In genomic region chr17:7824021-7824924, GRCh38 we compare ENCODE assay signal across 15 cellular contexts. TPM values are rescaled to one million over a fixed set of nuclear protein-coding genes. Genes with fewer than 3 reads are reported as not detected.
DNase-seq lines count a peak whose midpoint lies in the region; ATAC-seq, FAIRE-seq and TF ChIP-seq lines count a peak whose summit lies in the region.
"Had no signal": no experiment of that assay in that cellular context is flagged by ENCODE, and none has a peak within 500 bp of the region (broad histone marks: within the 10 kb centered on the region; RNA-seq: fewer than 3 reads in every experiment).

No MANE protein-coding gene starts in this region.

- H3K27me3 ChIP-seq in HUES6 (ENCODE audit: control insufficient read depth, insufficient read depth, low read length): peaks cover 35% of the 10 kb centered on the region
- no peaks in the 10 kb centered on the region for H3K27me3 ChIP-seq in bronchial epithelial cell (ENCODE audit: control insufficient read depth, insufficient read depth, low read length)
- H3K27me3 ChIP-seq in mesenchymal stem cell (ENCODE audit: control insufficient read depth in 1 of 2, insufficient read depth in 1 of 2, low read length in 2 of 2): peaks cover 11 to 40% of the 10 kb centered on the region in 2 experiments
- H3K27me3 ChIP-seq in aorta (ENCODE audit: control insufficient read depth in 1 of 2, insufficient read depth in 2 of 2, low read length in 1 of 2): no peaks in the 10 kb centered on the region
- H3K27me3 ChIP-seq: BLaER1, SJCRH30 had no signal

- H2BK120ac ChIP-seq in mesenchymal stem cell (ENCODE audit: low read depth, low read length): no peak overlapping the region

- H3K4me2 ChIP-seq in mesenchymal stem cell (ENCODE audit: low read length, poor library complexity, severe bottlenecking): no peak overlapping the region
- H3K4me2 ChIP-seq: KMS-11 had no signal

- 76% methylated on average over 9 of the region's 9 CpGs for WGBS in mesenchymal stem cell
- WGBS in aorta, 2 donors: 78 to 83% methylated on average over 9 of the region's 9 CpGs

- H3K4me1 ChIP-seq in HUES6 (ENCODE audit: control insufficient read depth, insufficient read depth, low read length) (peaks cover 8% of the 10 kb centered on the region; the same call in 1 of the 2 replicates), mesenchymal stem cell (ENCODE audit: control insufficient read depth, insufficient read depth, low read depth, low read length) (no peaks in the 10 kb centered on the region), aorta (ENCODE audit: control insufficient read depth in 1 of 2, insufficient read depth in 2 of 2, low read length in 2 of 2) (no peaks in the 10 kb centered on the region)
- H3K4me1 ChIP-seq: SJCRH30 had no signal

- peak; percentile 60 for FAIRE-seq in bronchial epithelial cell (lab: Jason Lieb, UNC)

- H3K23ac ChIP-seq in mesenchymal stem cell (ENCODE audit: low read length in 2 of 2): no peak overlapping the region

- no peak overlapping the region for H3K18ac ChIP-seq in mesenchymal stem cell (ENCODE audit: low read depth in 1 of 2, low read length in 2 of 2)

- no peak overlapping the region for H3K4ac ChIP-seq in mesenchymal stem cell (ENCODE audit: low read depth in 1 of 2, low read length in 2 of 2)

- no peak overlapping the region for H2AK5ac ChIP-seq in mesenchymal stem cell (ENCODE audit: low read length, severe bottlenecking)

- no peak for ATAC-seq in aorta (ENCODE audit: low FRiP score)
- ATAC-seq in omental fat pad (ENCODE audit: low FRiP score): no peak

- H2BK5ac ChIP-seq in mesenchymal stem cell (ENCODE audit: low read depth, low read length, poor library complexity, severe bottlenecking): no peak overlapping the region

- DNase-seq in bronchial epithelial cell (ENCODE audit: low read depth): no peak
- DNase-seq in mesenchymal stem cell: no peak
- peak; percentile 45 to 46 for DNase-seq in aorta
- DNase-seq in RWPE1 (ENCODE audit: low spot score): no peak
- no peak for DNase-seq in omental fat pad (ENCODE audit: low spot score)
- no peak for DNase-seq in NCI-H345 treated with DMSO at 0.1 percent for 48 hours (lab: John Stamatoyannopoulos, UW; ENCODE audit: unreplicated experiment)
- DNase-seq: DMS153, NCI-H1105 treated with DMSO at 0.1 percent for 48 hours, NCI-H187, NCI-H2171, RPMI8226, SJCRH30 had no signal

- CTCF ChIA-PET in RWPE1 (lab: Yijun Ruan, JAX): interaction anchor here (0.6 to 1.9 kb wide), 5 partner anchors 9 to 1450 kb away, joined by 3 to 10 read pairs (median 7); partner anchors contain the start of gene KDM6B

- H4K91ac ChIP-seq in mesenchymal stem cell (ENCODE audit: low read length): no peak overlapping the region

- intact Hi-C loops in aorta (cut with DNase I): loop anchor here in 1 of 2 donors (5.0 kb wide), 1 partner anchor 82 kb away; no protein-coding TSS in a partner anchor

- no peak overlapping the region for H4K8ac ChIP-seq in mesenchymal stem cell (ENCODE audit: low read length)

- H3K79me1 ChIP-seq in mesenchymal stem cell (replicated peaks; ENCODE audit: low read length, poor library complexity, severe bottlenecking): no peaks in the 10 kb centered on the region

- H3K9ac ChIP-seq in HUES6 (ENCODE audit: low read length) (peak overlapping the region; percentile 27), mesenchymal stem cell (ENCODE audit: low read length) (peak overlapping the region; percentile 33)
- H3K9ac ChIP-seq: BLaER1, KMS-11 had no signal

- no peak overlapping the region for H2AFZ ChIP-seq in mesenchymal stem cell (ENCODE audit: low read depth, low read length)

- H2BK15ac ChIP-seq in mesenchymal stem cell (ENCODE audit: low read depth, poor library complexity, severe bottlenecking): no peak overlapping the region

- no peak overlapping the region for H3K14ac ChIP-seq in mesenchymal stem cell (ENCODE audit: low read length in 2 of 2)

- POLR2A ChIA-PET in RWPE1 (lab: Yijun Ruan, JAX; ENCODE audit: low non-redundant PET): interaction anchor here (0.9 kb wide), 1 partner anchor 20 kb away, joined by 4 read pairs; no protein-coding TSS in a partner anchor

- H3K4me3 ChIP-seq in HUES6 (ENCODE audit: low read depth, low read length): peak overlapping the region; percentile 5; the same call in 1 of the 2 replicates
- no peak overlapping the region for H3K4me3 ChIP-seq in bronchial epithelial cell (ENCODE audit: low read depth, low read length)
- no peak overlapping the region for H3K4me3 ChIP-seq in mesenchymal stem cell (ENCODE audit: insufficient read depth in 1 of 2, low read depth in 1 of 2, low read length in 2 of 2)
- no peak overlapping the region for H3K4me3 ChIP-seq in aorta (ENCODE audit: low read length in 2 of 2)
- H3K4me3 ChIP-seq: BLaER1, SJCRH30 had no signal

- H2BK12ac ChIP-seq in mesenchymal stem cell (ENCODE audit: low read length in 2 of 2): no peak overlapping the region

- H3K9me3 ChIP-seq in HUES6 (ENCODE audit: control insufficient read depth, insufficient read depth, low read depth, low read length): no peaks in the 10 kb centered on the region
- H3K9me3 ChIP-seq in mesenchymal stem cell (ENCODE audit: control insufficient read depth, low read length): no peaks in the 10 kb centered on the region
- no peaks in the 10 kb centered on the region for H3K9me3 ChIP-seq in aorta (ENCODE audit: control insufficient read depth, low read length)
- H3K9me3 ChIP-seq: BLaER1, SJCRH30 had no signal

- no peak overlapping the region for H3K27ac ChIP-seq in HUES6 (ENCODE audit: low read depth, low read length)
- no peak overlapping the region for H3K27ac ChIP-seq in mesenchymal stem cell (ENCODE audit: low read length, poor library complexity, severe bottlenecking)
- no peak overlapping the region for H3K27ac ChIP-seq in aorta (ENCODE audit: low read depth in 1 of 2, low read length in 2 of 2)
- H3K27ac ChIP-seq in RWPE1: no peak overlapping the region
- H3K27ac ChIP-seq: BLaER1, KMS-11, SJCRH30 had no signal

- H3K36me3 ChIP-seq in HUES6 (ENCODE audit: control insufficient read depth, insufficient read depth, low read length) (no peaks in the 10 kb centered on the region), bronchial epithelial cell (ENCODE audit: control insufficient read depth, insufficient read depth, low read length) (no peaks in the 10 kb centered on the region), mesenchymal stem cell (ENCODE audit: control insufficient read depth in 1 of 2, insufficient read depth in 2 of 2, low read depth in 1 of 2, low read length in 2 of 2) (no peaks in the 10 kb centered on the region), aorta (ENCODE audit: control insufficient read depth in 1 of 2, insufficient read depth in 2 of 2, low read length in 1 of 2) (no peaks in the 10 kb centered on the region)
- H3K36me3 ChIP-seq: BLaER1, SJCRH30 had no signal

- TF ChIP-seq CTCF in bronchial epithelial cell (IDR thresholded peaks at IDR 0.05; ENCODE audit: insufficient read depth, low read length, severe bottlenecking): no peak
- no peak for TF ChIP-seq CTCF in RWPE1 (conservative IDR thresholded peaks at IDR 0.05; ENCODE audit: low read depth)
- no peak for TF ChIP-seq CTCF in omental fat pad (IDR thresholded peaks at IDR 0.05)

RNA-seq across cellular contexts. Expression of gene KDM6B, which starts 9.7 kb away (rescaled TPM):
- total RNA-seq in bronchial epithelial cell (2.9 and 6.0 TPM in 2 replicates), aorta (10 to 100 TPM; 28.2 to 44.8 TPM), omental fat pad (10 to 100 TPM in 3 of 4 donors, 1 to 10 TPM in 1; 4.8 to 52.8 (median 34.6) TPM)
- 16.2 TPM for polyA plus RNA-seq in mesenchymal stem cell (2013, experiment 1 of 2)
- 16.4 TPM for polyA plus RNA-seq in mesenchymal stem cell (2013, experiment 2 of 2)
- polyA plus RNA-seq in aorta: 1 to 10 TPM; 3.1 to 6.9 TPM

RNA-seq across cellular contexts. Expression of gene TMEM88, which starts 30.6 kb away (rescaled TPM):
- total RNA-seq in bronchial epithelial cell (0.64 TPM in 1 of 2 replicates, not detected in the other), aorta (10 to 100 TPM; 16.0 to 28.6 TPM), omental fat pad (10 to 100 TPM; 20.2 to 99.9 (median 24.6) TPM)
- 79.2 TPM for polyA plus RNA-seq in mesenchymal stem cell (2013, experiment 1 of 2)
- 76.9 TPM for polyA plus RNA-seq in mesenchymal stem cell (2013, experiment 2 of 2)
- polyA plus RNA-seq in aorta: 1 to 10 TPM in 1 of 2 donors, not detected in 1; 4.5 TPM

RNA-seq across cellular contexts. Expression of gene NAA38, which starts 33.1 kb away (rescaled TPM):
- total RNA-seq in bronchial epithelial cell: 36.6 and 47.5 TPM in 2 replicates
- 98.1 TPM for polyA plus RNA-seq in mesenchymal stem cell (2013, experiment 1 of 2)
- polyA plus RNA-seq in mesenchymal stem cell (2013, experiment 2 of 2): 95.0 TPM
- total RNA-seq in aorta: 10 to 100 TPM; 44.1 to 47.4 TPM
- polyA plus RNA-seq in aorta: 100 to 1,000 TPM; 111 to 143 TPM
- total RNA-seq in omental fat pad: 100 to 1,000 TPM in 1 of 4 donors, 10 to 100 TPM in 3; 61.2 to 209 (median 68.2) TPM

RNA-seq across cellular contexts. Expression of gene CYB5D1, which starts 33.5 kb away (rescaled TPM):
- total RNA-seq in bronchial epithelial cell: 6.5 and 9.0 TPM in 2 replicates
- 7.9 TPM for polyA plus RNA-seq in mesenchymal stem cell (2013, experiment 1 of 2)
- 8.0 TPM for polyA plus RNA-seq in mesenchymal stem cell (2013, experiment 2 of 2)
- 10 to 100 TPM; 10.5 to 12.5 TPM for total RNA-seq in aorta
- polyA plus RNA-seq in aorta: 1 to 10 TPM; 6.1 to 8.2 TPM
- total RNA-seq in omental fat pad: 10 to 100 TPM in 1 of 4 donors, 1 to 10 TPM in 3; 9.0 to 33.5 (median 9.3) TPM

Comparison
In these comparisons a context has a peak if more than half of its experiments do, and no peak if none do; other contexts are left out.
1. DNase-seq: peak in aorta (2 of 2); none in bronchial epithelial cell (single experiment), mesenchymal stem cell (single experiment), RWPE1 (single experiment), omental fat pad (single experiment) and NCI-H345 treated with DMSO at 0.1 percent for 48 hours (single experiment).
2. RNA of gene TMEM88, which starts 30.6 kb away (total RNA-seq): 16.0 to 28.6 TPM in aorta and 20.2 to 99.9 TPM in omental fat pad; 0.64 TPM in bronchial epithelial cell; every median in the first group is over 10 times any median in the second.